Comparison of ENCODE assay signal across 10 cellular contexts in the genomic region with DNA sequence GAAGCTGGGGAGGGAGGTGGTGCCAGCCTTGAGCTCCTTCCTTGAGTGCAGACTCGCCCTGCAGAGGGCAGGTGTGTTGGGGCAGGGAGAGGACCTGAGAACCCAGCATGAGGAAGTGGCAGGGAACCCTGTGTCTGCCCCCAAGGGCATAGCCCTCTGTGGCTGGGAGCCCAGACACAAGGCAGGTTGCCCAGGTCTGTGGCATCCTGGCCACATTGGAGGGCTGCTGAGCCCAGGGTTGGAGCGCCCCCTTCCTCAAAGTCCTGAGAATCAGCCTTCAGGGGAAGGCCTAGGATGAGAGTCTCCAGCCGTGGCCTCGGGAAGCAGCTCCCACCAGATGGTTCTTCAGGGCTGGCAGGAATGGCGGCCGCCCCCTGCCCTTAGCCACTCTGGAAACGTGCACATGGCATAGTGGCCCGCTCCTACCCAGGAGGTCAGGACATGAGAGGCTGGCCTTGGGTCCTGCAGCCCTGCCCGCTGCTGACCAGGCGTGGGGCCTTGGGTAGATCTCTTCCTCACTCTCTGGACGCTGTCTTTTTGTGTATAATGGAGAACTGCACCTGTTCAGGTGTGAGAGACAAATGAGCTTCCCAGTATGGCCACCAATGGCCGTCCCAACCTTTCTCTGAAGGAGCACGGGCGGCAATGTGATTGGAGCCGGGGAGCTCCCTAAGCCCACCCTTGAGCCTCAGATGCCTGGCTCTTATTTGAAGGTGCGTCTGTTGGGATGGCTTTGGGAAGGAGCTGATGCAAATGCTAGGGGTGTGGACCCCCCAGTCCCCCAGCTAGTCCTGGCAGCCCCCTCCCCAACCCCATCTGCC. TPM values are rescaled to one million over a fixed set of nuclear protein-coding genes. Genes with fewer than 3 reads are reported as not detected.
A peak's percentile ranks its signal among the peaks of the same experiment; 100 is the strongest.
DNase-seq lines count a peak whose midpoint lies in the region; ATAC-seq and TF ChIP-seq lines count a peak whose summit lies in the region.
"Had no signal": no experiment of that assay in that cellular context is flagged by ENCODE, and none has a peak within 500 bp of the region (broad histone marks: within the 10 kb centered on the region; RNA-seq: fewer than 3 reads in every experiment).

No MANE protein-coding gene starts in this region.

- H3K27ac Mint-ChIP-seq in activated naive CD8-positive, alpha-beta T cell treated with anti-CD3 and anti-CD28 coated beads, Interleukin-2, amount 10 ng/mL, durations not matched to agents 7 days and 5 days = peak overlapping the region; percentile 90

- no peak overlapping the region for H2AFZ ChIP-seq in HCT116 (ENCODE audit: low read depth, low read length, poor library complexity, severe bottlenecking)

- CTCF ChIA-PET in HCT116 (lab: Charles Lee) = interaction anchor here (0.7 to 7.3 kb wide), 19 partner anchors 7 to 273 kb away, joined by 3 to 112 read pairs (median 4); a partner anchor contains a TSS

- H3K27me3 ChIP-seq in HCT116 (ENCODE audit: insufficient read depth, low read length) = no peaks in the 10 kb centered on the region

- TF ChIP-seq RAD21 in HCT116 (IDR thresholded peaks at IDR 0.05; ENCODE audit: low read depth) = no peak

- H3K4me1 ChIP-seq in HCT116 (ENCODE audit: control insufficient read depth in 1 of 2, insufficient read depth in 2 of 2, low read length in 2 of 2) = peaks cover 76 to 92% of the 10 kb centered on the region in 2 experiments

- peak in 2 of 3 experiments; percentile 17 to 35; a peak in 3 of 6 replicates for TF ChIP-seq CTCF in HCT116 (IDR thresholded peaks at IDR 0.05 in 2 of 3, conservative IDR thresholded peaks at IDR 0.05 in 1 of 3; ENCODE audit: borderline replicate concordance in 1 of 3, insufficient read depth in 1 of 3, low read depth in 2 of 3, low read length in 2 of 3)

- no peak for ATAC-seq in HCT116
- ATAC-seq in activated naive CD8-positive, alpha-beta T cell treated with anti-CD3 and anti-CD28 coated beads, Interleukin-2, amount 10 ng/mL, durations not matched to agents 7 days and 5 days (ENCODE audit: low read depth) = no peak
- no peak for ATAC-seq in GM18498 (IDR thresholded peaks at IDR 0.05; ENCODE audit: unreplicated experiment)

- no peak overlapping the region for H3K4me3 Mint-ChIP-seq in activated naive CD8-positive, alpha-beta T cell treated with anti-CD3 and anti-CD28 coated beads, Interleukin-2, amount 10 ng/mL, durations not matched to agents 7 days and 5 days

- H3K36me3 Mint-ChIP-seq in activated naive CD8-positive, alpha-beta T cell treated with anti-CD3 and anti-CD28 coated beads, Interleukin-2, amount 10 ng/mL, durations not matched to agents 7 days and 5 days = peaks cover 5% of the 10 kb centered on the region

- POLR2A ChIA-PET in HCT116 (lab: Charles Lee) = interaction anchor here (1.0 to 6.0 kb wide), 6 partner anchors 8 to 286 kb away, joined by 3 to 36 read pairs (median 5); a partner anchor contains a TSS
- POLR2A ChIA-PET in activated naive CD8-positive, alpha-beta T cell treated with anti-CD3 and anti-CD28 coated beads, Interleukin-2, amount 10 ng/mL, durations not matched to agents 7 days and 5 days (lab: Charles Lee) = interaction anchor here (0.6 to 27.4 kb wide), 7 partner anchors 14 to 481 kb away, joined by 3 to 782 read pairs (median 4); a partner anchor contains a TSS

- RAD21 ChIA-PET in HCT116 (lab: Charles Lee; ENCODE audit: low non-redundant PET in 1 of 2, low total read pairs in 2 of 2, uncharacterized antibody in 2 of 2, unreplicated experiment in 2 of 2) = interaction anchor here (0.6 to 1.4 kb wide), 4 partner anchors 9 to 45 kb away, joined by 3 to 4 read pairs (median 3); no protein-coding TSS in a partner anchor

- H3K9me2 ChIP-seq in HCT116 (ENCODE audit: insufficient read depth) = no peaks in the 10 kb centered on the region

- DNase-seq in G401 (ENCODE audit: low spot score) = peak; percentile 52
- no peak for DNase-seq in HCT116 (ENCODE audit: low read depth, low spot score)
- DNase-seq in activated naive CD8-positive, alpha-beta T cell treated with anti-CD3 and anti-CD28 coated beads, Interleukin-2, amount 10 ng/mL, durations not matched to agents 7 days and 5 days = peak; percentile 56
- peak; percentile 87 for DNase-seq in mucosa of gallbladder (ENCODE audit: low spot score)
- DNase-seq in HPDE6-E6E7 (ENCODE audit: extremely low spot score) = no peak
- DNase-seq in NCI-H226 = no peak
- no peak for DNase-seq in dermis blood vessel endothelial cell
- DNase-seq: activated T-cell treated with anti-CD3 and anti-CD28 coated beads, Interleukin-2, amount 50 U/mL, for 1 hour; NCI-H1436 had no signal

- no peaks in the 10 kb centered on the region for H3K9me3 ChIP-seq in HCT116 (ENCODE audit: control insufficient read depth in 1 of 2, insufficient read depth in 1 of 2, low read depth in 1 of 2, low read length in 2 of 2)

- no peaks in the 10 kb centered on the region for H3K27me3 Mint-ChIP-seq in activated naive CD8-positive, alpha-beta T cell treated with anti-CD3 and anti-CD28 coated beads, Interleukin-2, amount 10 ng/mL, durations not matched to agents 7 days and 5 days

- peaks cover 0 to 15% of the 10 kb centered on the region in 2 experiments; a peak in 2 of 4 replicates for H3K36me3 ChIP-seq in HCT116 (ENCODE audit: control insufficient read depth in 1 of 2, insufficient read depth in 2 of 2, low read length in 2 of 2)

- in situ Hi-C loops in G401 (cut with HindIII; ENCODE audit: low sequenced_read_pairs) = loop anchor here (5.0 kb wide), 1 partner anchor 43 kb away; no protein-coding TSS in a partner anchor

- H4K20me1 ChIP-seq in HCT116 (ENCODE audit: insufficient read depth) = no peaks in the 10 kb centered on the region

- peaks cover 60% of the 10 kb centered on the region for H3K4me1 Mint-ChIP-seq in activated naive CD8-positive, alpha-beta T cell treated with anti-CD3 and anti-CD28 coated beads, Interleukin-2, amount 10 ng/mL, durations not matched to agents 7 days and 5 days

- intact Hi-C loops in HCT116 (cut with micrococcal nuclease) = loop anchor here (5.0 to 10.0 kb wide), 4 partner anchors 148 to 406 kb away; a partner anchor contains a TSS

- H3K4me3 ChIP-seq in HCT116 (replicated peaks in 1 of 2; ENCODE audit: low read depth in 1 of 2, low read length in 2 of 2) = no peak overlapping the region

- no TSS peak for BruUV-seq in HCT116 (replicated peaks; lab: Mats Ljungman, UMichigan)

- H3K9ac ChIP-seq in HCT116 (ENCODE audit: low read length) = 0 out of 2 replicates have a peak overlapping the region, but pooled peaks have one; percentile 16

- no peak for TF ChIP-seq POLR2A in HCT116 (IDR thresholded peaks at IDR 0.05; ENCODE audit: borderline replicate concordance, extremely low read depth, insufficient read depth, insufficient read length)

- H3K9me3 Mint-ChIP-seq in activated naive CD8-positive, alpha-beta T cell treated with anti-CD3 and anti-CD28 coated beads, Interleukin-2, amount 10 ng/mL, durations not matched to agents 7 days and 5 days = no peaks in the 10 kb centered on the region

- peak overlapping the region; percentile 25 for H3K4me2 ChIP-seq in HCT116 (ENCODE audit: low read length)

- peak overlapping the region; percentile 61 for H3K27ac ChIP-seq in HCT116 (ENCODE audit: low read depth, low read length)

- peaks cover 12% of the 10 kb centered on the region for H3K79me2 ChIP-seq in HCT116 (ENCODE audit: insufficient read depth, low read length)

TF ChIP-seq in HCT116, 20 proteins besides CTCF, POLR2A, EP300 and RAD21:
- TF ChIP-seq, protein P1, sequence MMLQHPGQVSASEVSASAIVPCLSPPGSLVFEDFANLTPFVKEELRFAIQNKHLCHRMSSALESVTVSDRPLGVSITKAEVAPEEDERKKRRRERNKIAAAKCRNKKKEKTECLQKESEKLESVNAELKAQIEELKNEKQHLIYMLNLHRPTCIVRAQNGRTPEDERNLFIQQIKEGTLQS (IDR thresholded peaks at IDR 0.05) = no peak
- 0 out of 2 replicates have a peak, but pooled peaks have one; percentile 25 for TF ChIP-seq ZFX (IDR thresholded peaks at IDR 0.05)

RNA-seq across cellular contexts. Expression of a gene that starts 4.5 kb away (rescaled TPM):
- 1.6 and 2.3 TPM in 2 replicates for total RNA-seq in G401 (2014; rRNA removed; shearing (Covaris generic))
- 30.1 TPM for total RNA-seq in HCT116 (2021; ENCODE audit: unreplicated experiment)
- 19.3 TPM in 2 replicates for polyA plus RNA-seq in HCT116 (2012)
- 1 to 10 TPM; 3.4 to 3.5 TPM for total RNA-seq in activated naive CD8-positive, alpha-beta T cell treated with anti-CD3 and anti-CD28 coated beads, Interleukin-2, amount 10 ng/mL, durations not matched to agents 7 days and 5 days
- 37.1 TPM for total RNA-seq in mucosa of gallbladder
- 0.34 and 0.37 TPM in 2 replicates for total RNA-seq in dermis blood vessel endothelial cell

RNA-seq across cellular contexts. Expression of a gene that starts 29.4 kb away (rescaled TPM):
- total RNA-seq in G401 (2014; rRNA removed; shearing (Covaris generic)) = 25.3 and 32.4 TPM in 2 replicates
- 48.1 TPM for total RNA-seq in HCT116 (2021; ENCODE audit: unreplicated experiment)
- polyA plus RNA-seq in HCT116 (2012) = 43.5 and 70.0 TPM in 2 replicates
- 100 to 1,000 TPM; 187 to 195 TPM for total RNA-seq in activated naive CD8-positive, alpha-beta T cell treated with anti-CD3 and anti-CD28 coated beads, Interleukin-2, amount 10 ng/mL, durations not matched to agents 7 days and 5 days
- 85.6 TPM for total RNA-seq in mucosa of gallbladder
- total RNA-seq in dermis blood vessel endothelial cell = 75.9 and 125 TPM in 2 replicates

RNA-seq across cellular contexts. Expression of a gene that starts 38.6 kb away (rescaled TPM):
- total RNA-seq in G401 (2014; rRNA removed; shearing (Covaris generic)) = 12.3 and 13.9 TPM in 2 replicates
- total RNA-seq in HCT116 (2021; ENCODE audit: unreplicated experiment) (62.1 TPM), mucosa of gallbladder (34.8 TPM), dermis blood vessel endothelial cell (20.1 and 38.7 TPM in 2 replicates)
- 46.8 and 54.0 TPM in 2 replicates for polyA plus RNA-seq in HCT116 (2012)
- 10 to 100 TPM; 37.4 to 39.0 TPM for total RNA-seq in activated naive CD8-positive, alpha-beta T cell treated with anti-CD3 and anti-CD28 coated beads, Interleukin-2, amount 10 ng/mL, durations not matched to agents 7 days and 5 days

RNA-seq across cellular contexts. Expression of a gene that starts 46.0 kb away (rescaled TPM):
- total RNA-seq in G401 (2014; rRNA removed; shearing (Covaris generic)) = 24.7 and 26.6 TPM in 2 replicates
- total RNA-seq in HCT116 (2021; ENCODE audit: unreplicated experiment) = 44.2 TPM
- polyA plus RNA-seq in HCT116 (2012) = 37.5 and 38.1 TPM in 2 replicates
- total RNA-seq in activated naive CD8-positive, alpha-beta T cell treated with anti-CD3 and anti-CD28 coated beads, Interleukin-2, amount 10 ng/mL, durations not matched to agents 7 days and 5 days = 10 to 100 TPM; 92.0 to 96.2 TPM
- total RNA-seq in mucosa of gallbladder = 23.1 TPM
- total RNA-seq in dermis blood vessel endothelial cell = 46.1 and 93.6 TPM in 2 replicates

Comparison
In these comparisons a context has a peak if more than half of its experiments do, and no peak if none do; other contexts are left out.
1. DNase-seq: peak in G401 (single experiment), activated naive CD8-positive, alpha-beta T cell treated with anti-CD3 and anti-CD28 coated beads, Interleukin-2, amount 10 ng/mL, durations not matched to agents 7 days and 5 days (single experiment) and mucosa of gallbladder (single experiment); none in HCT116 (single experiment), HPDE6-E6E7 (single experiment), NCI-H226 (single experiment) and dermis blood vessel endothelial cell (single experiment).